ENCODE assay signal across 2 cellular contexts in genomic region chr1:53043271-53043670, GRCh38.
TF ChIP-seq lines count a peak whose summit lies in the region.

No MANE protein-coding gene starts in this region.

TF ChIP-seq in HepG2, 621 proteins besides CTCF, POLR2A, EP300 and RAD21:
- TF ChIP-seq ZMYM2 (CRISPR knock-in tag; IDR thresholded peaks at IDR 0.05) (no peak), ZNF451 (CRISPR knock-in tag; IDR thresholded peaks at IDR 0.05) (no peak), SRF (IDR thresholded peaks at IDR 0.05; ENCODE audit: low read depth, low read length) (no peak), ATF7-NPFF (CRISPR knock-in tag; IDR thresholded peaks at IDR 0.05; ENCODE audit: low read depth) (no peak), ZNF639 (CRISPR knock-in tag; conservative IDR thresholded peaks at IDR 0.05) (no peak), ZNF644 (CRISPR knock-in tag; IDR thresholded peaks at IDR 0.05; ENCODE audit: low read depth) (no peak), ZNF7 (CRISPR knock-in tag; IDR thresholded peaks at IDR 0.05) (no peak), ZNF597 (CRISPR knock-in tag; IDR thresholded peaks at IDR 0.05) (no peak), IRX3 (CRISPR knock-in tag; IDR thresholded peaks at IDR 0.05; ENCODE audit: borderline replicate concordance, low read depth) (no peak), TMF1 (CRISPR knock-in tag; IDR thresholded peaks at IDR 0.05; ENCODE audit: low read depth) (no peak), ZNF256 (CRISPR knock-in tag; conservative IDR thresholded peaks at IDR 0.05) (no peak)

TF ChIP-seq in WTC11, 78 proteins besides CTCF, POLR2A, EP300 and RAD21:
- no peak for TF ChIP-seq SMAD4 (CRISPR knock-in tag; IDR thresholded peaks at IDR 0.05)
- no peak for TF ChIP-seq ZNF425 (CRISPR knock-in tag; conservative IDR thresholded peaks at IDR 0.05)
- no peak for TF ChIP-seq MYBL2 (CRISPR knock-in tag; IDR thresholded peaks at IDR 0.05)
- TF ChIP-seq FOXP4 (CRISPR knock-in tag; IDR thresholded peaks at IDR 0.05): no peak
TF ChIP-seq in WTC11: peak in this region for 0.
